Comparison of ENCODE assay signal across 24 cellular contexts in genomic region chr16:6362321-6362720, GRCh38.
DNase-seq lines count a peak whose midpoint lies in the region; FAIRE-seq and TF ChIP-seq lines count a peak whose summit lies in the region.
"Had no signal": no experiment of that assay in that cellular context is flagged by ENCODE, and none has a peak within 500 bp of the region (broad histone marks: within the 10 kb centered on the region; RNA-seq: fewer than 3 reads in every experiment).

No MANE protein-coding gene starts in this region.

- WGBS in H1 (ENCODE audit: extremely low coverage in 1 of 2, insufficient coverage in 1 of 2, insufficient read length in 1 of 2, insufficient replicate concordance in 2 of 2, low coverage in 1 of 2, low lambda C conversion rate in 2 of 2, missing lambda C conversion rate in 1 of 2), 2 experiments: 83% methylated on average over 5 of the region's 5 CpGs; no CpG with 5 or more reads in 1 of the 2 experiments

- H3K4me1 ChIP-seq in H1 (replicated peaks in 1 of 4; ENCODE audit: control insufficient read depth in 3 of 4, insufficient read depth in 4 of 4, low read length in 3 of 4): peaks cover 0 to 4% (median 2%) of the 10 kb centered on the region in 4 experiments; a peak in 2 of 7 replicates
- H3K4me1 ChIP-seq: A549; BE2C; BLaER1 treated with 17β-estradiol and CSF1 and Interleukin-3, amounts not matched to agents 10 nM and 100 nM had no signal

- no peak for FAIRE-seq in H1 (lab: Jason Lieb, UNC)
- FAIRE-seq: A549, GM12891, GM18507 had no signal

- H3K9ac ChIP-seq in H1 (replicated peaks in 1 of 4; ENCODE audit: extremely low read depth in 1 of 4, low read depth in 3 of 4, low read length in 3 of 4): no peak overlapping the region
- H3K9ac ChIP-seq: BLaER1 treated with 17β-estradiol and CSF1 and Interleukin-3, amounts not matched to agents 10 nM and 100 nM had no signal

- H3K9me3 ChIP-seq in H1 (ENCODE audit: insufficient read depth in 2 of 2, low read depth in 1 of 2, low read length in 1 of 2): no peaks in the 10 kb centered on the region
- H3K9me3 ChIP-seq: A549; BE2C; BLaER1 treated with 17β-estradiol and CSF1 and Interleukin-3, amounts not matched to agents 10 nM and 100 nM had no signal

- POLR2A ChIA-PET in H1 (lab: Charles Lee; ENCODE audit: partially characterized antibody): no interaction called here

- H3K27ac ChIP-seq in H1 (ENCODE audit: low read depth, low read length): no peak overlapping the region
- H3K27ac ChIP-seq: 22Rv1; A549; BLaER1 treated with 17β-estradiol and CSF1 and Interleukin-3, amounts not matched to agents 10 nM and 100 nM had no signal

- no peak for TF ChIP-seq CTCF in H1 (IDR thresholded peaks at IDR 0.05; ENCODE audit: control extremely low read depth in 1 of 3, insufficient read depth in 1 of 3, low read depth in 1 of 3, low read length in 3 of 3)

- H2BK20ac ChIP-seq in H1 (ENCODE audit: low read length): peak overlapping the region; percentile 68; the same call in 1 of the 2 replicates

- no peak for TF ChIP-seq RAD21 in H1 (IDR thresholded peaks at IDR 0.05 in 1 of 2, conservative IDR thresholded peaks at IDR 0.05 in 1 of 2; ENCODE audit: low read depth in 2 of 2, low read length in 2 of 2)

- H3K56ac ChIP-seq in H1 (replicated peaks; ENCODE audit: insufficient read length, low read depth, low read length): no peak overlapping the region

- in situ Hi-C loops in G401 (cut with HindIII; ENCODE audit: low sequenced_read_pairs): no loop called here

- no peak for TF ChIP-seq POLR2A in H1 (IDR thresholded peaks at IDR 0.05; ENCODE audit: control extremely low read depth in 1 of 2, low read depth in 2 of 2, low read length in 2 of 2)

- no peak for TF ChIP-seq EP300 in H1 (IDR thresholded peaks at IDR 0.05; ENCODE audit: borderline replicate concordance in 1 of 2, low read depth in 2 of 2, low read length in 2 of 2)

- H3K4ac ChIP-seq in H1 (replicated peaks; ENCODE audit: insufficient read length, low read depth, low read length): no peak overlapping the region

- CTCF ChIA-PET in H1 (lab: Charles Lee; ENCODE audit: partially characterized antibody): interaction anchor here (1.2 kb wide), 1 partner anchor 24 kb away, joined by 3 read pairs; no protein-coding TSS in a partner anchor

- no peaks in the 10 kb centered on the region for H3K36me3 ChIP-seq in H1 (ENCODE audit: control insufficient read depth in 2 of 4, insufficient read depth in 4 of 4, low read length in 3 of 4)
- H3K36me3 ChIP-seq: BE2C; BLaER1 treated with 17β-estradiol and CSF1 and Interleukin-3, amounts not matched to agents 10 nM and 100 nM had no signal

- H2AFZ ChIP-seq in H1 (ENCODE audit: low read length): no peak overlapping the region

- no peak overlapping the region for H4K8ac ChIP-seq in H1 (ENCODE audit: extremely low read depth, insufficient read depth, low read length)

- H3K79me2 ChIP-seq in H1 (ENCODE audit: control insufficient read depth in 1 of 2, insufficient read depth in 2 of 2, low read length in 2 of 2): no peaks in the 10 kb centered on the region

- H3K4me3 ChIP-seq in H1 (ENCODE audit: extremely low read depth in 1 of 4, insufficient read depth in 2 of 4, low read depth in 3 of 4, low read length in 4 of 4): no peak overlapping the region
- H3K4me3 ChIP-seq: A549; BLaER1 treated with 17β-estradiol and CSF1 and Interleukin-3, amounts not matched to agents 10 nM and 100 nM had no signal

- no peak overlapping the region for H3K14ac ChIP-seq in H1 (ENCODE audit: insufficient read length)

- no peak overlapping the region for H3K18ac ChIP-seq in H1 (ENCODE audit: extremely low read depth, low read length)

- no peak overlapping the region for H2BK5ac ChIP-seq in H1 (ENCODE audit: low read depth, low read length)

- H3K23me2 ChIP-seq in H1 (ENCODE audit: low read depth, low read length): peaks cover 3% of the 10 kb centered on the region; the same call in 1 of the 2 replicates

- H4K91ac ChIP-seq in H1 (replicated peaks; ENCODE audit: insufficient read length, low read length): no peak overlapping the region

- peak; percentile 14 for DNase-seq in NCI-H1694 treated with DMSO at 0.1 percent for 48 hours (lab: John Stamatoyannopoulos, UW)
- no peak for DNase-seq in NCI-H1694 (lab: John Stamatoyannopoulos, UW)
- DNase-seq in G401 (ENCODE audit: low spot score): peak; percentile 88
- peak; percentile 38 for DNase-seq in SK-N-DZ (ENCODE audit: low spot score)
- no peak for DNase-seq in H1 (ENCODE audit: low read depth in 1 of 2, low spot score in 2 of 2)
- no peak for DNase-seq in posterior vena cava (ENCODE audit: low spot score)
- no peak for DNase-seq in GOT3 (lab: John Stamatoyannopoulos, UW)
- no peak for DNase-seq in NCI-H128 (lab: John Stamatoyannopoulos, UW; ENCODE audit: unreplicated experiment)
- DNase-seq: ACHN; AML-193; BE2C; Calu3; CD4-positive, alpha-beta T cell; CD8-positive, alpha-beta memory T cell; COR-L47; DMS53; EL; GF-D8; H9 had no signal

- H3K23ac ChIP-seq in H1 (ENCODE audit: insufficient read length): no peak overlapping the region

- H2AK5ac ChIP-seq in H1 (ENCODE audit: low read depth, low read length): no peak overlapping the region

- H2BK12ac ChIP-seq in H1 (ENCODE audit: low read depth, low read length): 0 out of 2 replicates have a peak overlapping the region, but pooled peaks have one; percentile 23

- H3K27me3 ChIP-seq in H1 (replicated peaks in 1 of 4; ENCODE audit: control insufficient read depth in 3 of 4, extremely low read depth in 1 of 4, insufficient read depth in 3 of 4, low read length in 3 of 4): no peaks in the 10 kb centered on the region
- H3K27me3 ChIP-seq: BE2C; BLaER1 treated with 17β-estradiol and CSF1 and Interleukin-3, amounts not matched to agents 10 nM and 100 nM had no signal

- no peak overlapping the region for H4K5ac ChIP-seq in H1 (ENCODE audit: insufficient read length, low read depth, low read length)

- no peak overlapping the region for H3K4me2 ChIP-seq in H1 (ENCODE audit: insufficient read depth in 1 of 2, low read depth in 2 of 2, low read length in 2 of 2)
- H3K4me2 ChIP-seq: A549; BLaER1 treated with 17β-estradiol and CSF1 and Interleukin-3, amounts not matched to agents 10 nM and 100 nM had no signal

- intact Hi-C loops in posterior vena cava (cut with DNase I): no loop called here

- no peak overlapping the region for H2BK120ac ChIP-seq in H1 (replicated peaks; ENCODE audit: low read depth, low read length)

- H3K79me1 ChIP-seq in H1 (ENCODE audit: low read depth, low read length): no peaks in the 10 kb centered on the region

- no peak overlapping the region for H2BK15ac ChIP-seq in H1 (ENCODE audit: low read length)

- no peaks in the 10 kb centered on the region for H4K20me1 ChIP-seq in H1 (replicated peaks in 1 of 2; ENCODE audit: control insufficient read depth in 1 of 2, insufficient read depth in 2 of 2, low read length in 2 of 2)
- H4K20me1 ChIP-seq: BLaER1 treated with 17β-estradiol and CSF1 and Interleukin-3, amounts not matched to agents 10 nM and 100 nM had no signal

TF ChIP-seq in H1, 55 proteins besides CTCF, POLR2A, EP300 and RAD21:
- no peak for TF ChIP-seq JUND (IDR thresholded peaks at IDR 0.05; ENCODE audit: low read length)

Comparison
In these comparisons a context has a peak if more than half of its experiments do, and no peak if none do; other contexts are left out.
1. DNase-seq: peak in NCI-H1694 treated with DMSO at 0.1 percent for 48 hours (single experiment), G401 (single experiment) and SK-N-DZ (single experiment); none in NCI-H1694 (single experiment), H1 (0 of 2), posterior vena cava (single experiment), GOT3 (single experiment) and NCI-H128 (single experiment).